Comparison of ENCODE assay signal across 22 cellular contexts in the genomic region with DNA sequence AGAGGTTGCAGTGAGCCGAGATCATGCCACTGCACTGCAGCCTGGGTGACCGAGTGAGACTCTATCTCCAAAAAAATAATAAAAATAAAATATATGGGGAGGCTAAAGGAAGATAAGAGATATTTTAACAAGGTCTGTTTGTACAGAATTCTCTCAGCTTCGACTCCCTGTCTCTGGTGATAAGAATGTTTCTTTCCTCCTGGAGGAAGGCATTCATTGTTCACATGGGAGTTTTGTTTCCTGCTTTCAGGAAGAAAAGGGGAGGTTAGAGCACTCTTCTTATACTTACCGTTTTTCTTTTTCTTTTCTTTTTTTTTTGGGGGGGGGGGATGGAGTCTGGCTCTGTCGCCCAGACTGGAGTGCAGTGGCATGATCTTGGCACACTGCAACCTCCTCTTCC. TPM values are rescaled to one million over a fixed set of nuclear protein-coding genes. Genes with fewer than 3 reads are reported as not detected.
DNase-seq lines count a peak whose midpoint lies in the region; ATAC-seq, FAIRE-seq and TF ChIP-seq lines count a peak whose summit lies in the region.
"Had no signal": no experiment of that assay in that cellular context is flagged by ENCODE, and none has a peak within 500 bp of the region (broad histone marks: within the 10 kb centered on the region; RNA-seq: fewer than 3 reads in every experiment).

No MANE protein-coding gene starts in this region.

- POLR2A ChIA-PET in K562 (lab: Yijun Ruan, JAX): interaction anchor here (1.0 to 1.1 kb wide), 5 partner anchors 8 to 134 kb away, joined by 3 to 4 read pairs (median 3); no protein-coding TSS in a partner anchor

- H3K4me1 ChIP-seq in K562 (replicated peaks in 1 of 2; ENCODE audit: control insufficient read depth in 2 of 2, insufficient read depth in 2 of 2, low read length in 2 of 2): peaks cover 10 to 15% of the 10 kb centered on the region in 2 experiments; a peak in 4 of 5 replicates

- intact Hi-C loops in K562 (cut with micrococcal nuclease): no loop called here

- H3K79me2 ChIP-seq in K562 (ENCODE audit: control insufficient read depth, insufficient read depth, low read length): peaks cover 21% of the 10 kb centered on the region

- CTCF ChIA-PET in K562 (lab: Yijun Ruan, JAX; ENCODE audit: low intra/inter-chr PET ratio): interaction anchor here (0.6 kb wide), 1 partner anchor 204 kb away, joined by 3 read pairs; no protein-coding TSS in a partner anchor

- H3K4me2 ChIP-seq in K562 (ENCODE audit: insufficient read depth, low read length): no peak overlapping the region
- H3K4me2 ChIP-seq: A549 had no signal

- WGBS in K562 (ENCODE audit: insufficient coverage, low coverage, missing lambda C conversion rate): 15% methylated on average over 3 of the region's 5 CpGs

- TF ChIP-seq POLR2A in K562 (conservative IDR thresholded peaks at IDR 0.05): no peak

- H3K27ac Mint-ChIP-seq in endothelial cell (ENCODE audit: unreplicated experiment) (peak overlapping the region; percentile 75), T-helper 17 cell (no peak overlapping the region)
- H3K27ac Mint-ChIP-seq: B cell; CD8-positive, alpha-beta T cell had no signal

- no peak for TF ChIP-seq RAD21 in K562 (CRISPR knock-in tag; conservative IDR thresholded peaks at IDR 0.05 in 1 of 2, IDR thresholded peaks at IDR 0.05 in 1 of 2)

- in situ Hi-C loops in K562 (cut with MboI): no loop called here

- H3K4me3 Mint-ChIP-seq in endothelial cell (ENCODE audit: unreplicated experiment) (no peak overlapping the region), T-helper 17 cell (no peak overlapping the region)
- H3K4me3 Mint-ChIP-seq: B cell; CD4-positive, alpha-beta T cell; CD8-positive, alpha-beta T cell had no signal

- H3K9me1 ChIP-seq in K562 (ENCODE audit: control insufficient read depth, insufficient read depth, low read length): no peaks in the 10 kb centered on the region

- BruUV-seq in K562 (replicated peaks; lab: Mats Ljungman, UMichigan): no TSS peak

- no peaks in the 10 kb centered on the region for H4K20me1 ChIP-seq in K562 (replicated peaks; ENCODE audit: control insufficient read depth, insufficient read depth, low read length)

- H3K4me1 Mint-ChIP-seq in endothelial cell (ENCODE audit: unreplicated experiment) (peaks cover 38% of the 10 kb centered on the region), T-helper 17 cell (peaks cover 7% of the 10 kb centered on the region)

- peaks cover 25% of the 10 kb centered on the region for H3K36me3 ChIP-seq in K562 (ENCODE audit: control insufficient read depth, insufficient read depth, low read length)

- peaks cover 11% of the 10 kb centered on the region for H3K27me3 Mint-ChIP-seq in endothelial cell (ENCODE audit: unreplicated experiment)
- H3K27me3 Mint-ChIP-seq in T-helper 17 cell: no peaks in the 10 kb centered on the region
- H3K27me3 Mint-ChIP-seq: B cell; CD4-positive, alpha-beta T cell had no signal

- no peak for ATAC-seq in K562
- ATAC-seq in T-helper 17 cell: no peak
- ATAC-seq: A549; CD8-positive, alpha-beta T cell had no signal

- H3K9me3 Mint-ChIP-seq in endothelial cell (ENCODE audit: unreplicated experiment): no peaks in the 10 kb centered on the region
- H3K9me3 Mint-ChIP-seq: CD4-positive, alpha-beta T cell; CD8-positive, alpha-beta T cell had no signal

- no peaks in the 10 kb centered on the region for H3K27me3 ChIP-seq in K562 (ENCODE audit: control insufficient read depth in 2 of 2, insufficient read depth in 2 of 2, low read length in 2 of 2)
- H3K27me3 ChIP-seq: BLaER1 treated with 17β-estradiol and CSF1 and Interleukin-3, amounts not matched to agents 10 nM and 100 nM had no signal

- peak overlapping the region; percentile 54 for H2AFZ ChIP-seq in K562 (ENCODE audit: low read depth, low read length)

- no peak overlapping the region for H3K27ac ChIP-seq in K562 (ENCODE audit: extremely low read depth, low read depth, low read length)
- H3K27ac ChIP-seq: A549; BLaER1 treated with 17β-estradiol and CSF1 and Interleukin-3, amounts not matched to agents 10 nM and 100 nM; C4-2B had no signal

- H3K9me3 ChIP-seq in K562 (replicated peaks; ENCODE audit: control insufficient read depth, insufficient read depth, low read depth, low read length): no peaks in the 10 kb centered on the region
- no peaks in the 10 kb centered on the region for H3K9me3 ChIP-seq in T-helper 17 cell (ENCODE audit: control insufficient read depth, low read length, poor library complexity, severe bottlenecking)
- H3K9me3 ChIP-seq: A549; BLaER1 treated with 17β-estradiol and CSF1 and Interleukin-3, amounts not matched to agents 10 nM and 100 nM; Caco-2 had no signal

- no peak for TF ChIP-seq CTCF in K562 (IDR thresholded peaks at IDR 0.05 in 2 of 3, conservative IDR thresholded peaks at IDR 0.05 in 1 of 3; ENCODE audit: insufficient read depth in 2 of 3, low read depth in 1 of 3, low read length in 3 of 3)
- no peak for TF ChIP-seq CTCF in endothelial cell (IDR thresholded peaks at IDR 0.05; ENCODE audit: unreplicated experiment)

- no peak for TF ChIP-seq EP300 in K562 (IDR thresholded peaks at IDR 0.05; ENCODE audit: low read length)

- no peak overlapping the region for H3K4me3 ChIP-seq in K562
- H3K4me3 ChIP-seq: A549; BLaER1 treated with 17β-estradiol and CSF1 and Interleukin-3, amounts not matched to agents 10 nM and 100 nM had no signal

- H3K36me3 Mint-ChIP-seq in endothelial cell (ENCODE audit: low read depth, unreplicated experiment) (peaks cover 6% of the 10 kb centered on the region), T-helper 17 cell (ENCODE audit: low read depth) (no peaks in the 10 kb centered on the region)

- no peak overlapping the region for H3K9ac ChIP-seq in K562 (ENCODE audit: insufficient read depth in 1 of 2, low read depth in 2 of 2, low read length in 2 of 2)
- H3K9ac ChIP-seq: BLaER1 treated with 17β-estradiol and CSF1 and Interleukin-3, amounts not matched to agents 10 nM and 100 nM had no signal

- FAIRE-seq in K562 (lab: Jason Lieb, UNC): no peak
- FAIRE-seq: A549, D721Med, G401.6, GM12891, GM19239 had no signal

- no peak for DNase-seq in K562 (ENCODE audit: extremely low read depth in 1 of 4, low spot score in 3 of 4)
- no peak for DNase-seq in endothelial cell (ENCODE audit: low spot score)
- DNase-seq in pulmonary artery endothelial cell (ENCODE audit: low read depth, low spot score): peak; percentile 43
- DNase-seq in activated effector memory CD4-positive, alpha-beta T cell treated with anti-CD3 and anti-CD28 coated beads, Interleukin-2, amount 50 U/mL, for 16 hours: no peak
- no peak for DNase-seq in T-helper 17 cell
- DNase-seq: AML-193; Caco-2; Calu3; CD4-positive, alpha-beta T cell; CD8-positive, alpha-beta T cell; DMS79 treated with DMSO at 0.1 percent for 48 hours; GF-D8 had no signal

RNA-seq across cellular contexts. Expression of a gene that starts 2.0 kb away (rescaled TPM):
- total RNA-seq in K562 (2011; cell fraction: chromatin; rRNA removed; ENCODE audit: low replicate concordance): 43.8 and 126 TPM in 2 replicates
- total RNA-seq in K562 (2011; cell fraction: nucleolus; rRNA removed): 112 and 139 TPM in 2 replicates
- 102 TPM in 2 replicates for total RNA-seq in K562 (2011; cell fraction: nucleoplasm; rRNA removed)
- total RNA-seq in K562 (2014; rRNA removed) (122 and 150 TPM in 2 replicates), K562 (2014; rRNA removed; fragmentation: Illumina TruSeq; extraction: Trizol) (76.6 and 99.9 TPM in 2 replicates), K562 (2015; rRNA removed; fragmentation: Illumina TruSeq; extraction: Trizol) (90.0 and 93.1 TPM in 2 replicates), K562 (2021) (112 and 113 TPM in 2 replicates), endothelial cell (ENCODE audit: unreplicated experiment) (190 TPM), pulmonary artery endothelial cell (97.7 and 126 TPM in 2 replicates), T-helper 17 cell (10 to 100 TPM; 27.5 to 32.0 TPM)
- polyA plus RNA-seq in K562 (2011; rRNA removed) (38.4 and 66.9 TPM in 2 replicates), K562 (2014; fragmentation: Illumina TruSeq; extraction: Trizol) (136 and 137 TPM in 2 replicates), K562 (2014; fragmentation: Nextera tagmentation; extraction: Ambion mirVana) (10 to 100 TPM; 27.3 to 38.2 TPM), K562 (2014; rRNA removed) (77.2 and 85.8 TPM in 2 replicates)
- 81.6 and 136 TPM in 2 replicates for polyA plus RNA-seq in K562 (2011; cell fraction: cytosol; rRNA removed)
- polyA plus RNA-seq in K562 (2011; cell fraction: nucleus; rRNA removed): 82.3 and 92.2 TPM in 2 replicates
- 106 and 111 TPM in 2 replicates for polyA plus RNA-seq in K562 (2012)
- 31.2 and 45.6 TPM in 2 replicates for polyA minus RNA-seq in K562 (2011; rRNA and poly(A)+ RNA removed)
- polyA minus RNA-seq in K562 (2011; cell fraction: cytosol; rRNA and poly(A)+ RNA removed): 23.6 and 34.6 TPM in 2 replicates
- polyA minus RNA-seq in K562 (2011; cell fraction: nucleus; rRNA and poly(A)+ RNA removed): 40.1 and 65.3 TPM in 2 replicates

RNA-seq across cellular contexts. Expression of a gene that starts 10.0 kb away (rescaled TPM):
- not detected in 2 replicates for total RNA-seq in K562 (2011; cell fraction: chromatin; rRNA removed; ENCODE audit: low replicate concordance)
- total RNA-seq in K562 (2011; cell fraction: nucleolus; rRNA removed): not detected in 2 replicates
- total RNA-seq in K562 (2011; cell fraction: nucleoplasm; rRNA removed): not detected in 2 replicates
- total RNA-seq in K562 (2014; rRNA removed): not detected in 2 replicates
- not detected in 2 replicates for total RNA-seq in K562 (2014; rRNA removed; fragmentation: Illumina TruSeq; extraction: Trizol)
- not detected in 2 replicates for total RNA-seq in K562 (2015; rRNA removed; fragmentation: Illumina TruSeq; extraction: Trizol)
- not detected in 2 replicates for total RNA-seq in K562 (2021)
- polyA plus RNA-seq in K562 (2011; rRNA removed): not detected in 2 replicates
- not detected in 2 replicates for polyA plus RNA-seq in K562 (2011; cell fraction: cytosol; rRNA removed)
- not detected in 2 replicates for polyA plus RNA-seq in K562 (2011; cell fraction: nucleus; rRNA removed)
- not detected in 2 replicates for polyA plus RNA-seq in K562 (2012)
- polyA plus RNA-seq in K562 (2014; fragmentation: Illumina TruSeq; extraction: Trizol): not detected in 2 replicates
- not detected for polyA plus RNA-seq in K562 (2014; fragmentation: Nextera tagmentation; extraction: Ambion mirVana)
- polyA plus RNA-seq in K562 (2014; rRNA removed): not detected in 2 replicates
- polyA minus RNA-seq in K562 (2011; rRNA and poly(A)+ RNA removed): not detected in 2 replicates
- polyA minus RNA-seq in K562 (2011; cell fraction: cytosol; rRNA and poly(A)+ RNA removed): not detected in 2 replicates
- not detected in 2 replicates for polyA minus RNA-seq in K562 (2011; cell fraction: nucleus; rRNA and poly(A)+ RNA removed)
- not detected for total RNA-seq in endothelial cell (ENCODE audit: unreplicated experiment)
- total RNA-seq in pulmonary artery endothelial cell: not detected in 2 replicates
- under 1 TPM in 1 of 2 donors, not detected in 1; 0.94 TPM for total RNA-seq in T-helper 17 cell
- total RNA-seq: A172, Caco-2, Calu3 had no signal
- polyA plus RNA-seq: A549, BJ had no signal

RNA-seq across cellular contexts. Expression of a gene that starts 11.7 kb away (rescaled TPM):
- total RNA-seq in K562 (2011; cell fraction: chromatin; rRNA removed; ENCODE audit: low replicate concordance): 75.8 and 111 TPM in 2 replicates
- total RNA-seq in K562 (2011; cell fraction: nucleolus; rRNA removed): 69.5 and 70.0 TPM in 2 replicates
- total RNA-seq in K562 (2011; cell fraction: nucleoplasm; rRNA removed): 69.2 and 102 TPM in 2 replicates
- total RNA-seq in K562 (2014; rRNA removed): 43.7 and 47.5 TPM in 2 replicates
- total RNA-seq in K562 (2014; rRNA removed; fragmentation: Illumina TruSeq; extraction: Trizol): 73.1 and 76.5 TPM in 2 replicates
- 75.8 and 79.5 TPM in 2 replicates for total RNA-seq in K562 (2015; rRNA removed; fragmentation: Illumina TruSeq; extraction: Trizol)
- total RNA-seq in K562 (2021): 45.8 and 51.4 TPM in 2 replicates
- 51.5 and 57.9 TPM in 2 replicates for polyA plus RNA-seq in K562 (2011; rRNA removed)
- polyA plus RNA-seq in K562 (2011; cell fraction: cytosol; rRNA removed): 29.4 and 32.0 TPM in 2 replicates
- 51.1 and 51.7 TPM in 2 replicates for polyA plus RNA-seq in K562 (2011; cell fraction: nucleus; rRNA removed)
- 27.1 and 86.2 TPM in 2 replicates for polyA plus RNA-seq in K562 (2012)
- 94.7 and 105 TPM in 2 replicates for polyA plus RNA-seq in K562 (2014; fragmentation: Illumina TruSeq; extraction: Trizol)
- polyA plus RNA-seq in K562 (2014; fragmentation: Nextera tagmentation; extraction: Ambion mirVana): 10 to 100 TPM; 82.1 to 90.8 TPM
- polyA plus RNA-seq in K562 (2014; rRNA removed): 53.9 and 59.3 TPM in 2 replicates
- 72.9 and 74.3 TPM in 2 replicates for polyA minus RNA-seq in K562 (2011; rRNA and poly(A)+ RNA removed)
- polyA minus RNA-seq in K562 (2011; cell fraction: cytosol; rRNA and poly(A)+ RNA removed): 17.4 and 29.2 TPM in 2 replicates
- 49.8 and 60.9 TPM in 2 replicates for polyA minus RNA-seq in K562 (2011; cell fraction: nucleus; rRNA and poly(A)+ RNA removed)
- 18.6 TPM for total RNA-seq in endothelial cell (ENCODE audit: unreplicated experiment)
- 27.2 and 45.6 TPM in 2 replicates for total RNA-seq in pulmonary artery endothelial cell
- total RNA-seq in T-helper 17 cell: 10 to 100 TPM; 39.2 to 39.6 TPM

RNA-seq across cellular contexts. Expression of a gene that starts 17.2 kb away (rescaled TPM):
- 82.6 and 114 TPM in 2 replicates for total RNA-seq in K562 (2011; cell fraction: chromatin; rRNA removed; ENCODE audit: low replicate concordance)
- total RNA-seq in K562 (2011; cell fraction: nucleolus; rRNA removed): 58.8 and 62.5 TPM in 2 replicates
- total RNA-seq in K562 (2011; cell fraction: nucleoplasm; rRNA removed): 60.2 and 63.7 TPM in 2 replicates
- 10.5 and 14.4 TPM in 2 replicates for total RNA-seq in K562 (2014; rRNA removed)
- total RNA-seq in K562 (2014; rRNA removed; fragmentation: Illumina TruSeq; extraction: Trizol): 6.4 and 8.4 TPM in 2 replicates
- total RNA-seq in K562 (2015; rRNA removed; fragmentation: Illumina TruSeq; extraction: Trizol): 9.2 and 10.8 TPM in 2 replicates
- total RNA-seq in K562 (2021): 14.1 and 16.6 TPM in 2 replicates
- polyA plus RNA-seq in K562 (2011; rRNA removed): 14.1 and 32.1 TPM in 2 replicates
- polyA plus RNA-seq in K562 (2011; cell fraction: cytosol; rRNA removed): 9.2 and 12.7 TPM in 2 replicates
- 162 and 212 TPM in 2 replicates for polyA plus RNA-seq in K562 (2011; cell fraction: nucleus; rRNA removed)
- 12.9 and 29.3 TPM in 2 replicates for polyA plus RNA-seq in K562 (2012)
- 11.0 and 11.9 TPM in 2 replicates for polyA plus RNA-seq in K562 (2014; fragmentation: Illumina TruSeq; extraction: Trizol)
- polyA plus RNA-seq in K562 (2014; fragmentation: Nextera tagmentation; extraction: Ambion mirVana): 1 to 10 TPM; 1.4 TPM
- polyA plus RNA-seq in K562 (2014; rRNA removed): 10.5 and 16.5 TPM in 2 replicates
- 16.0 and 26.5 TPM in 2 replicates for polyA minus RNA-seq in K562 (2011; rRNA and poly(A)+ RNA removed)
- 7.9 and 16.4 TPM in 2 replicates for polyA minus RNA-seq in K562 (2011; cell fraction: cytosol; rRNA and poly(A)+ RNA removed)
- polyA minus RNA-seq in K562 (2011; cell fraction: nucleus; rRNA and poly(A)+ RNA removed): 23.0 and 48.5 TPM in 2 replicates
- 13.1 TPM for total RNA-seq in endothelial cell (ENCODE audit: unreplicated experiment)
- 19.1 and 37.9 TPM in 2 replicates for total RNA-seq in pulmonary artery endothelial cell
- not detected for total RNA-seq in T-helper 17 cell
- total RNA-seq: CD4-positive, alpha-beta T cell had no signal

RNA-seq across cellular contexts. Expression of a gene that starts 29.7 kb away (rescaled TPM):
- total RNA-seq in K562 (2011; cell fraction: chromatin; rRNA removed; ENCODE audit: low replicate concordance): 1.4 TPM in 1 of 2 replicates, not detected in the other
- 3.0 TPM in 2 replicates for total RNA-seq in K562 (2011; cell fraction: nucleolus; rRNA removed)
- total RNA-seq in K562 (2011; cell fraction: nucleoplasm; rRNA removed): 0.53 and 0.88 TPM in 2 replicates
- total RNA-seq in K562 (2014; rRNA removed) (3.1 and 3.8 TPM in 2 replicates), K562 (2014; rRNA removed; fragmentation: Illumina TruSeq; extraction: Trizol) (not detected in 2 replicates), K562 (2015; rRNA removed; fragmentation: Illumina TruSeq; extraction: Trizol) (0.14 and 0.19 TPM in 2 replicates), K562 (2021) (3.6 and 5.2 TPM in 2 replicates), endothelial cell (ENCODE audit: unreplicated experiment) (1.3 TPM), pulmonary artery endothelial cell (not detected in 2 replicates), T-helper 17 cell (under 1 TPM in 1 of 2 donors, not detected in 1; 0.35 TPM)
- polyA plus RNA-seq in K562 (2011; rRNA removed) (0.39 and 0.76 TPM in 2 replicates), K562 (2014; fragmentation: Illumina TruSeq; extraction: Trizol) (0.17 TPM in 1 of 2 replicates, not detected in the other), K562 (2014; fragmentation: Nextera tagmentation; extraction: Ambion mirVana) (not detected), K562 (2014; rRNA removed) (4.4 and 4.5 TPM in 2 replicates)
- polyA plus RNA-seq in K562 (2011; cell fraction: cytosol; rRNA removed): 1.3 and 4.1 TPM in 2 replicates
- 6.5 and 10.9 TPM in 2 replicates for polyA plus RNA-seq in K562 (2011; cell fraction: nucleus; rRNA removed)
- polyA plus RNA-seq in K562 (2012): 0.95 and 3.3 TPM in 2 replicates
- polyA minus RNA-seq in K562 (2011; rRNA and poly(A)+ RNA removed): 0.35 TPM in 1 of 2 replicates, not detected in the other
- not detected in 2 replicates for polyA minus RNA-seq in K562 (2011; cell fraction: cytosol; rRNA and poly(A)+ RNA removed)
- polyA minus RNA-seq in K562 (2011; cell fraction: nucleus; rRNA and poly(A)+ RNA removed): 3.1 and 3.8 TPM in 2 replicates
- total RNA-seq: B cell, Caco-2, Calu3 had no signal
- polyA plus RNA-seq: BJ had no signal
